8 cellular contexts compared by ENCODE assay signal in the genomic region with DNA sequence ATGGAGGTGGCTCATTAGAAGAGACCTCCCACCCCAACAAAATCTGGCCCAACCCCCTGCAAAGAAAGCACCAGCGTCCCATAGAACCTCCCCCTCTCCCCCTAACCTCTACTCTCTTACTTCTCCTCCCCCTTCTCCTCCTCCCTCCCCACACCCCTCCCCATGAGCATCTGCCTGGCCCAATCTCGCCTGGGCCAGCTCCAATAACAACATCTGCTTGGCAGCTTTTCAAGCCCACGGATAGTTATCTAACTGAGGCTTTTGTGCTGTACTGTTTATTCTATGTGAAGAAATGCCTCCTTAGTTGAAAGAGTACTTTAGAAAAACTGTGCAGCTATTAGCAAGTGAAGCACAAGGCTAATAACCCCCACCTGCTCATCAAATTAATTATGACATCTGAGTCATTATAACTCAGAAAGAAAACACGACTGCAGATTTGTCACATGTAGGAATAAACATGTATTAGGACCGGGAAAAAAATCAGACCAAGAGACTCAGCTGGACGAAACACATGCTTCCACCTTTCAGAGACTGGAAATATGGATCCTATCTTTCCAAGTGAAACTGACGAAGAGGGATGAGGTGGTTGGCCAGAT. TPM values are rescaled to one million over a fixed set of nuclear protein-coding genes. Genes with fewer than 3 reads are reported as not detected.
DNase-seq lines count a peak whose midpoint lies in the region; ATAC-seq and TF ChIP-seq lines count a peak whose summit lies in the region.

No MANE protein-coding gene starts in this region.

- no peaks in the 10 kb centered on the region for H3K9me3 Mint-ChIP-seq in activated CD4-positive, alpha-beta memory T cell treated with anti-CD3 and anti-CD28 coated beads, Interleukin-2, amount 10 ng/mL, durations not matched to agents 7 days and 5 days

- H3K9me3 ChIP-seq in lung (ENCODE audit: control insufficient read depth in 2 of 2, insufficient read depth in 1 of 2, low read length in 1 of 2), result no peaks in the 10 kb centered on the region

- H3K4me1 ChIP-seq in ACC112 (ENCODE audit: control insufficient read depth, insufficient read depth, low read length, unreplicated experiment), result peaks cover 54% of the 10 kb centered on the region
- peaks cover 2 to 42% of the 10 kb centered on the region in 2 donors for H3K4me1 ChIP-seq in lung (ENCODE audit: control insufficient read depth in 2 of 2, insufficient read depth in 2 of 2, low read length in 2 of 2)

- CTCF ChIA-PET in activated CD4-positive, alpha-beta memory T cell treated with anti-CD3 and anti-CD28 coated beads, Interleukin-2, amount 10 ng/mL, durations not matched to agents 7 days and 5 days (lab: Charles Lee), result interaction anchor here (0.5 kb wide), 1 partner anchor 234 kb away, joined by 5 read pairs; no protein-coding TSS in a partner anchor

- no peak for TF ChIP-seq CTCF in cardiac fibroblast (IDR thresholded peaks at IDR 0.05; ENCODE audit: low read depth, low read length)
- TF ChIP-seq CTCF in lung (IDR thresholded peaks at IDR 0.05; ENCODE audit: control extremely low read depth, extremely low read depth), result no peak

- H3K4me1 Mint-ChIP-seq in activated CD4-positive, alpha-beta memory T cell treated with anti-CD3 and anti-CD28 coated beads, Interleukin-2, amount 10 ng/mL, durations not matched to agents 7 days and 5 days, result peaks cover 2% of the 10 kb centered on the region

- peaks cover 44% of the 10 kb centered on the region for H3K79me2 ChIP-seq in ACC112 (ENCODE audit: control insufficient read depth, insufficient read depth, low read length, unreplicated experiment)

- H2AFZ ChIP-seq in ACC112 (ENCODE audit: low read length, unreplicated experiment), result no peak overlapping the region

- H3K27ac ChIP-seq in ACC112 (ENCODE audit: low read depth, low read length) (peak overlapping the region; percentile 32), lung (ENCODE audit: low read depth in 1 of 2, low read length in 1 of 2) (peak overlapping the region; percentile 15 to 33)

- ATAC-seq in lung (ENCODE audit: insufficient read depth, low FRiP score), result no peak
- no peak for ATAC-seq in HG03139 (IDR thresholded peaks at IDR 0.05; ENCODE audit: unreplicated experiment)
- ATAC-seq in GM21737 (IDR thresholded peaks at IDR 0.05; ENCODE audit: unreplicated experiment), result no peak
- no peak for ATAC-seq in GM21619 (IDR thresholded peaks at IDR 0.05; ENCODE audit: unreplicated experiment)

- no peak overlapping the region for H3K4me3 Mint-ChIP-seq in activated CD4-positive, alpha-beta memory T cell treated with anti-CD3 and anti-CD28 coated beads, Interleukin-2, amount 10 ng/mL, durations not matched to agents 7 days and 5 days

- peaks cover 6% of the 10 kb centered on the region for H3K36me3 ChIP-seq in ACC112 (ENCODE audit: insufficient read depth, low read length)
- H3K36me3 ChIP-seq in lung (ENCODE audit: control insufficient read depth in 2 of 2, insufficient read depth in 2 of 2, low read length in 2 of 2), result no peaks in the 10 kb centered on the region

- WGBS in lung, 2 donors, result 39% methylated on average over 7 of the region's 7 CpGs

- H3K27ac Mint-ChIP-seq in activated CD4-positive, alpha-beta memory T cell treated with anti-CD3 and anti-CD28 coated beads, Interleukin-2, amount 10 ng/mL, durations not matched to agents 7 days and 5 days, result no peak overlapping the region

- no peaks in the 10 kb centered on the region for H3K27me3 ChIP-seq in ACC112 (ENCODE audit: insufficient read depth, low read length)
- H3K27me3 ChIP-seq in lung (ENCODE audit: control insufficient read depth, insufficient read depth), result no peaks in the 10 kb centered on the region

- peaks cover 5% of the 10 kb centered on the region for H3K27me3 Mint-ChIP-seq in activated CD4-positive, alpha-beta memory T cell treated with anti-CD3 and anti-CD28 coated beads, Interleukin-2, amount 10 ng/mL, durations not matched to agents 7 days and 5 days

- POLR2A ChIA-PET in activated CD4-positive, alpha-beta memory T cell treated with anti-CD3 and anti-CD28 coated beads, Interleukin-2, amount 10 ng/mL, durations not matched to agents 7 days and 5 days (lab: Charles Lee), result no interaction called here

- peak; percentile 75 for DNase-seq in NCI-H2171 (lab: John Stamatoyannopoulos, UW)
- peak; percentile 80 to 87 for DNase-seq in cardiac fibroblast (ENCODE audit: low read depth in 2 of 2)
- DNase-seq in lung (ENCODE audit: low spot score), result peak; percentile 32
- DNase-seq in activated CD4-positive, alpha-beta memory T cell treated with anti-CD3 and anti-CD28 coated beads, Interleukin-2, amount 10 ng/mL, durations not matched to agents 7 days and 5 days, result no peak

- no peaks in the 10 kb centered on the region for H3K36me3 Mint-ChIP-seq in activated CD4-positive, alpha-beta memory T cell treated with anti-CD3 and anti-CD28 coated beads, Interleukin-2, amount 10 ng/mL, durations not matched to agents 7 days and 5 days (ENCODE audit: low read depth)

- H3K4me3 ChIP-seq in ACC112 (ENCODE audit: low read depth, low read length) (peak overlapping the region; percentile 21), cardiac fibroblast (replicated peaks in 1 of 2; ENCODE audit: low read depth in 2 of 2, low read length in 2 of 2) (no peak overlapping the region), lung (no peak overlapping the region)

RNA-seq across cellular contexts. Expression of a gene that starts 42.8 kb away (rescaled TPM):
- 100 to 1,000 TPM in 1 of 2 donors, 10 to 100 TPM in 1; 89.2 to 189 TPM for total RNA-seq in lung
- 10 to 100 TPM in 1 of 2 donors, 1 to 10 TPM in 1; 7.3 to 12.7 TPM for polyA plus RNA-seq in lung
- not detected for total RNA-seq in activated CD4-positive, alpha-beta memory T cell treated with anti-CD3 and anti-CD28 coated beads, Interleukin-2, amount 10 ng/mL, durations not matched to agents 7 days and 5 days

Comparison
In these comparisons a context has a peak if more than half of its experiments do, and no peak if none do; other contexts are left out.
1. RNA of a gene that starts 42.8 kb away (total RNA-seq): 89.2 to 189 TPM in lung; not detected in activated CD4-positive, alpha-beta memory T cell treated with anti-CD3 and anti-CD28 coated beads, Interleukin-2, amount 10 ng/mL, durations not matched to agents 7 days and 5 days; every median in the first group is over 10 times any median in the second.